In genomic region chr9:73609381-73609780, GRCh38 we compare ENCODE assay signal across 29 cellular contexts.
"Had no signal": no experiment of that assay in that cellular context is flagged by ENCODE, and none has a peak within 500 bp of the region (broad histone marks: within the 10 kb centered on the region; RNA-seq: fewer than 3 reads in every experiment).

No MANE protein-coding gene starts in this region.

- ATAC-seq: natural killer cell; psoas muscle; right cardiac atrium; right lobe of liver; stimulated activated effector memory CD8-positive, alpha-beta T cell treated with anti-CD3 and anti-CD28 coated beads, Interleukin-12 subunit alpha, Interleukin-12 subunit beta, amount 100 ng/mL, for 72 hours; stimulated activated naive B cell treated with anti-CD40 and anti-IgM and Interleukin-4, amounts not matched to agents 10 μg/mL and 1 μg/mL and 100 μg/mL, for 72 hours; stimulated activated naive CD8-positive, alpha-beta T cell treated with anti-CD3 and anti-CD28 coated beads, Interleukin-15, amount 100 ng/mL, for 72 hours; upper lobe of right lung had no signal

- H3K4me2 ChIP-seq: neural progenitor cell had no signal

- H3K4me3 Mint-ChIP-seq: natural killer cell; nephron; neural progenitor cell; stimulated activated effector memory CD8-positive, alpha-beta T cell treated with anti-CD3 and anti-CD28 coated beads, Interleukin-12 subunit alpha, Interleukin-12 subunit beta, amount 100 ng/mL, for 72 hours; stimulated activated naive B cell treated with anti-CD40 and anti-IgM and Interleukin-4, amounts not matched to agents 10 μg/mL and 1 μg/mL and 100 μg/mL, for 72 hours; stimulated activated naive CD8-positive, alpha-beta T cell treated with anti-CD3 and anti-CD28 coated beads, Interleukin-15, amount 100 ng/mL, for 72 hours; type B pancreatic cell had no signal

- H3K79me2 ChIP-seq: parathyroid adenoma had no signal

- H3K4me1 Mint-ChIP-seq: natural killer cell; nephron; stimulated activated effector memory CD8-positive, alpha-beta T cell treated with anti-CD3 and anti-CD28 coated beads, Interleukin-12 subunit alpha, Interleukin-12 subunit beta, amount 100 ng/mL, for 72 hours; stimulated activated naive B cell treated with anti-CD40 and anti-IgM and Interleukin-4, amounts not matched to agents 10 μg/mL and 1 μg/mL and 100 μg/mL, for 72 hours; stimulated activated naive CD8-positive, alpha-beta T cell treated with anti-CD3 and anti-CD28 coated beads, Interleukin-15, amount 100 ng/mL, for 72 hours had no signal

- H2AFZ ChIP-seq: neural progenitor cell, parathyroid adenoma had no signal

- H3K36me3 Mint-ChIP-seq: natural killer cell; neural progenitor cell; stimulated activated effector memory CD8-positive, alpha-beta T cell treated with anti-CD3 and anti-CD28 coated beads, Interleukin-12 subunit alpha, Interleukin-12 subunit beta, amount 100 ng/mL, for 72 hours; stimulated activated naive B cell treated with anti-CD40 and anti-IgM and Interleukin-4, amounts not matched to agents 10 μg/mL and 1 μg/mL and 100 μg/mL, for 72 hours; type B pancreatic cell had no signal

- H3K4me3 ChIP-seq: neural progenitor cell, ovary, psoas muscle, right lobe of liver, sigmoid colon, suprapubic skin, testis, tibial artery, transverse colon, upper lobe of right lung, uterus had no signal

- H3K9ac ChIP-seq: neural progenitor cell, parathyroid adenoma had no signal

- DNase-seq: natural killer cell; occipital lobe; ovary; posterior cingulate gyrus; psoas muscle; right cardiac atrium; right lobe of liver; sigmoid colon; small intestine; stimulated activated CD4-positive, alpha-beta T cell treated with anti-CD3 and anti-CD28 coated beads, Interleukin-15, amount 100 ng/mL, for 24 hours; stimulated activated CD4-positive, alpha-beta T cell treated with anti-CD3 and anti-CD28 coated beads, Interleukin-2, amount 100 ng/mL, for 24 hours; stimulated activated CD4-positive, alpha-beta T cell treated with anti-CD3 and anti-CD28 coated beads, Interleukin-2, amount 100 ng/mL, for 48 hours; stimulated activated CD4-positive, alpha-beta T cell treated with anti-CD3 and anti-CD28 coated beads, Interleukin-4, amount 100 ng/mL, for 24 hours; stimulated activated naive B cell treated with anti-CD40 and anti-IgM and Interleukin-4, amounts not matched to agents 10 μg/mL and 1 μg/mL and 100 μg/mL, for 72 hours; stimulated activated naive CD4-positive, alpha-beta T cell treated with Interleukin-2 at 50 U/mL for 16 hours; stimulated activated naive CD8-positive, alpha-beta T cell treated with anti-CD3 and anti-CD28 coated beads, Interleukin-15, amount 100 ng/mL, for 72 hours; substantia nigra; testis; tibial artery; transverse colon; upper lobe of right lung; uterus had no signal

- FAIRE-seq: small intestine had no signal

- H3K27ac ChIP-seq: neural progenitor cell, ovary, parathyroid adenoma, psoas muscle, right lobe of liver, sigmoid colon, suprapubic skin, testis, tibial artery, transverse colon, upper lobe of right lung, uterus had no signal

- H3K9me3 Mint-ChIP-seq: nephron; neural progenitor cell; stimulated activated naive B cell treated with anti-CD40 and anti-IgM and Interleukin-4, amounts not matched to agents 10 μg/mL and 1 μg/mL and 100 μg/mL, for 72 hours; type B pancreatic cell had no signal

- H3K27ac Mint-ChIP-seq: natural killer cell; nephron; neural progenitor cell; progenitor cell of endocrine pancreas; stimulated activated effector memory CD8-positive, alpha-beta T cell treated with anti-CD3 and anti-CD28 coated beads, Interleukin-12 subunit alpha, Interleukin-12 subunit beta, amount 100 ng/mL, for 72 hours; stimulated activated naive B cell treated with anti-CD40 and anti-IgM and Interleukin-4, amounts not matched to agents 10 μg/mL and 1 μg/mL and 100 μg/mL, for 72 hours; stimulated activated naive CD8-positive, alpha-beta T cell treated with anti-CD3 and anti-CD28 coated beads, Interleukin-15, amount 100 ng/mL, for 72 hours; type B pancreatic cell had no signal

- H3K9me3 ChIP-seq: ovary, psoas muscle, right lobe of liver, sigmoid colon, suprapubic skin, testis, tibial artery, transverse colon, upper lobe of right lung, uterus had no signal

- H3K36me3 ChIP-seq: neural progenitor cell, ovary, right lobe of liver, sigmoid colon, suprapubic skin, tibial artery, transverse colon, upper lobe of right lung, uterus had no signal

- H3K4me1 ChIP-seq: neural progenitor cell, parathyroid adenoma, psoas muscle, right lobe of liver, sigmoid colon, suprapubic skin, testis, tibial artery, transverse colon, upper lobe of right lung, uterus had no signal

- H3K27me3 Mint-ChIP-seq: progenitor cell of endocrine pancreas; stimulated activated naive B cell treated with anti-CD40 and anti-IgM and Interleukin-4, amounts not matched to agents 10 μg/mL and 1 μg/mL and 100 μg/mL, for 72 hours; stimulated activated naive CD8-positive, alpha-beta T cell treated with anti-CD3 and anti-CD28 coated beads, Interleukin-15, amount 100 ng/mL, for 72 hours; type B pancreatic cell had no signal

- H3K27me3 ChIP-seq: neural progenitor cell, ovary, right lobe of liver, sigmoid colon, suprapubic skin, testis, tibial artery, transverse colon, upper lobe of right lung, uterus had no signal
